8 cellular contexts compared by ENCODE assay signal in the genomic region with DNA sequence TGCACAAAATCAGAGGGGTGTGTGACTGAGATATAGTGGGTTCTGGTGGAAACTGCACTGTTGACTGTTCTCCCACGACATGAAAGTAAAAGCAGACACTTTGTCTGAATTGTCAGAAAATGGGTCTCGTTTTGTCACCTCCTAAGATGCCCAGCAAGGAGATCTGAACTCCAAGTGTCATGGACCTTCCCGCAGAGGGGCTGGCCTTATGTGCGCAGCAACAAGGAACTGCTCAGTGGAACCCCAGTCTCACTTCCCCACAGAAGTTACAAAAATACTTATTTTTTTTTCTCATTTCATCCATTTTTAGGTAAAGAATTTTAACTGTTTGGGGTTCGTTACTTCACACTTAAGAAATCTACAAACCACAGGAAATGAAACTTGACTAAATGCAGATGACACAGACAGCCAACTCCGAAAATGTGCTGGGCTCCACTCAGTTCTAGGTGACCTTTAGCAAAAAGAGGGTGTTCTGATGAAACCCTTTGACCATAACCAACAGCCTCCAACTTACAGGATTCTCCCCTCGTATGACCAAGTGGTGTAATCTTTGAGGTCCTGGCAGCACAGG.
DNase-seq lines count a peak whose midpoint lies in the region; ATAC-seq and TF ChIP-seq lines count a peak whose summit lies in the region.

No MANE protein-coding gene starts in this region.

- peak overlapping the region; percentile 46 to 81 (median 70) for H3K4me3 Mint-ChIP-seq in CD8-positive, alpha-beta memory T cell
- no peak overlapping the region for H3K4me3 Mint-ChIP-seq in mesothelial cell of epicardium

- H3K4me1 ChIP-seq in CD8-positive, alpha-beta memory T cell (ENCODE audit: insufficient read depth, low read length), result peaks cover 36% of the 10 kb centered on the region
- H3K4me1 ChIP-seq in colonic mucosa, result no peaks in the 10 kb centered on the region

- H3K27ac ChIP-seq in CD8-positive, alpha-beta memory T cell (ENCODE audit: low read depth, low read length), result peak overlapping the region; percentile 34
- H3K27ac ChIP-seq in colonic mucosa, result no peak overlapping the region

- DNase-seq in CD8-positive, alpha-beta memory T cell, result peak in 4 of 5 donors; percentile 8 to 81 (median 31)
- peak; percentile 30 for DNase-seq in activated CD8-positive, alpha-beta memory T cell treated with anti-CD3 and anti-CD28 coated beads, Interleukin-2, amount 50 U/mL, for 4 hours
- peak; percentile 21 to 33 for DNase-seq in stimulated activated CD4-positive, alpha-beta T cell treated with anti-CD3 and anti-CD28 coated beads, Interleukin-12 subunit alpha, Interleukin-12 subunit beta, amount 100 ng/mL, for 24 hours (ENCODE audit: low read depth in 2 of 2)
- DNase-seq in colonic mucosa (no peak), mesothelial cell of epicardium (ENCODE audit: low spot score in 2 of 2, unreplicated experiment in 2 of 2) (no peak), NCI-H526 (lab: John Stamatoyannopoulos, UW) (no peak)

- POLR2A ChIA-PET in CD8-positive, alpha-beta memory T cell (lab: Charles Lee), result interaction anchor here (0.5 to 0.6 kb wide), 2 partner anchors 116 to 1383 kb away, joined by 3 read pairs; no protein-coding TSS in a partner anchor

- peaks cover 0 to 1% (median 0%) of the 10 kb centered on the region in 3 donors for H3K36me3 Mint-ChIP-seq in CD8-positive, alpha-beta memory T cell
- peaks cover 3% of the 10 kb centered on the region for H3K36me3 Mint-ChIP-seq in mesothelial cell of epicardium

- H3K9me3 Mint-ChIP-seq in CD8-positive, alpha-beta memory T cell, result no peaks in the 10 kb centered on the region
- peaks cover 16% of the 10 kb centered on the region for H3K9me3 Mint-ChIP-seq in mesothelial cell of epicardium

- peaks cover 34 to 90% (median 77%) of the 10 kb centered on the region in 3 donors for H3K4me1 Mint-ChIP-seq in CD8-positive, alpha-beta memory T cell
- peaks cover 11% of the 10 kb centered on the region for H3K4me1 Mint-ChIP-seq in mesothelial cell of epicardium

- peak overlapping the region; percentile 83 to 95 (median 88) for H3K27ac Mint-ChIP-seq in CD8-positive, alpha-beta memory T cell
- H3K27ac Mint-ChIP-seq in mesothelial cell of epicardium, result no peak overlapping the region

- no peak overlapping the region for H3K9ac ChIP-seq in colonic mucosa (ENCODE audit: low read depth in 2 of 2, low read length in 2 of 2)

- intact Hi-C loops in colonic mucosa (cut with DNase I), result no loop called here

- ATAC-seq in GM21390 (IDR thresholded peaks at IDR 0.05; ENCODE audit: unreplicated experiment) (peak; percentile 83), HG03571 (IDR thresholded peaks at IDR 0.05; ENCODE audit: unreplicated experiment) (peak; percentile 81)

- no peak for TF ChIP-seq CTCF in colonic mucosa (IDR thresholded peaks at IDR 0.05)
- no peak for TF ChIP-seq CTCF in mesothelial cell of epicardium (IDR thresholded peaks at IDR 0.05; ENCODE audit: unreplicated experiment)

- H3K27me3 ChIP-seq in CD8-positive, alpha-beta memory T cell (ENCODE audit: insufficient read depth, low read length, poor library complexity, severe bottlenecking), result no peaks in the 10 kb centered on the region
- no peaks in the 10 kb centered on the region for H3K27me3 ChIP-seq in colonic mucosa

- no peaks in the 10 kb centered on the region for H3K27me3 Mint-ChIP-seq in CD8-positive, alpha-beta memory T cell
- no peaks in the 10 kb centered on the region for H3K27me3 Mint-ChIP-seq in mesothelial cell of epicardium (ENCODE audit: low read depth)

- H3K36me3 ChIP-seq in CD8-positive, alpha-beta memory T cell (ENCODE audit: insufficient read depth, low read length), result no peaks in the 10 kb centered on the region
- H3K36me3 ChIP-seq in colonic mucosa, result no peaks in the 10 kb centered on the region

- CTCF ChIA-PET in CD8-positive, alpha-beta memory T cell (lab: Charles Lee), result interaction anchor here (0.9 kb wide), 1 partner anchor 101 kb away, joined by 3 read pairs; no protein-coding TSS in a partner anchor

- peak overlapping the region; percentile 29 for H3K4me3 ChIP-seq in CD8-positive, alpha-beta memory T cell (ENCODE audit: low read length)
- H3K4me3 ChIP-seq in colonic mucosa, result no peak overlapping the region

- H3K9me3 ChIP-seq in CD8-positive, alpha-beta memory T cell (ENCODE audit: low read length), result no peaks in the 10 kb centered on the region
- H3K9me3 ChIP-seq in colonic mucosa, result no peaks in the 10 kb centered on the region

Comparison
In these comparisons a context has a peak if more than half of its experiments do, and no peak if none do; other contexts are left out.
1. DNase-seq: peak in CD8-positive, alpha-beta memory T cell (4 of 5), activated CD8-positive, alpha-beta memory T cell treated with anti-CD3 and anti-CD28 coated beads, Interleukin-2, amount 50 U/mL, for 4 hours (single experiment) and stimulated activated CD4-positive, alpha-beta T cell treated with anti-CD3 and anti-CD28 coated beads, Interleukin-12 subunit alpha, Interleukin-12 subunit beta, amount 100 ng/mL, for 24 hours (2 of 2); none in colonic mucosa (single experiment), mesothelial cell of epicardium (0 of 2) and NCI-H526 (0 of 2).